ENCODE assay signal across 26 cellular contexts in the genomic region with DNA sequence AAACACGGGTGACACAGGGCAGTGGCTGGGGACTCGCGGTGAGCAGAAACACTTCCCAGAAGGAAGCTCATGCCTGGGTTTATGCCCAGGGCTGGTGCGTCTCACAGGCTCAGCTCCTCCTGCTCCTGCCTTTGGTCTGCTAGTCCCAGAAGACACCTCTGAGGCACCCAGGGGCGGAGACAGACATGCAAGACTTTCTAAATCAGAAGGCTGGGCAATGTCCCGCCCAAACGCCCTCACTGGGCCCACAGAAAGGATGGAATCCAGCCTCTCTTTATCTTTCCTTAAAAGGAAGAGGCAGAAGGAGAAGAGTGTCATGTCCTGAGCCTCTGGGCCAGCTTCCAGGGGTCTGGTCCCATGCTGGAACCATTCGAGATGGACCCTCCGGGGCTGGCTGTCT.
DNase-seq lines count a peak whose midpoint lies in the region; ATAC-seq, FAIRE-seq and TF ChIP-seq lines count a peak whose summit lies in the region.
"Had no signal": no experiment of that assay in that cellular context is flagged by ENCODE, and none has a peak within 500 bp of the region (broad histone marks: within the 10 kb centered on the region; RNA-seq: fewer than 3 reads in every experiment).

No MANE protein-coding gene starts in this region.

- no peak overlapping the region for H4K5ac ChIP-seq in H1 (ENCODE audit: insufficient read length, low read depth, low read length)

- no peak for FAIRE-seq in H1 (lab: Jason Lieb, UNC)
- FAIRE-seq: A549, D721Med, GM12891, GM18507, H54 had no signal

- 0 out of 2 replicates have a peak overlapping the region, but pooled peaks have one; percentile 5 for H2BK15ac ChIP-seq in H1 (ENCODE audit: low read length)
- no peak overlapping the region for H2BK15ac ChIP-seq in mesenchymal stem cell (ENCODE audit: low read depth, poor library complexity, severe bottlenecking)

- 0 out of 2 replicates have a peak, but pooled peaks cover 2% of the 10 kb centered on the region for H3K23me2 ChIP-seq in H1 (ENCODE audit: low read depth, low read length)

- H3K4me3 Mint-ChIP-seq in neural progenitor cell: no peak overlapping the region
- H3K4me3 Mint-ChIP-seq: CD4-positive, CD25-positive, alpha-beta regulatory T cell; CD8-positive, alpha-beta T cell; GM23338 had no signal

- H2AFZ ChIP-seq in H1 (ENCODE audit: low read length): no peak overlapping the region
- no peak overlapping the region for H2AFZ ChIP-seq in neural progenitor cell (replicated peaks)
- H2AFZ ChIP-seq in mesenchymal stem cell (ENCODE audit: low read depth, low read length): no peak overlapping the region
- H2AFZ ChIP-seq: GM23338 had no signal

- H3K9me3 Mint-ChIP-seq in neural progenitor cell: no peaks in the 10 kb centered on the region
- H3K9me3 Mint-ChIP-seq: CD4-positive, CD25-positive, alpha-beta regulatory T cell; CD8-positive, alpha-beta T cell; GM23338 had no signal

- H3K27ac ChIP-seq in BLaER1 treated with 17β-estradiol and CSF1 and Interleukin-3, amounts not matched to agents 10 nM and 100 nM: 0 out of 22 replicates have a peak overlapping the region, but pooled peaks of 1 of the 11 experiments have one; percentile 10
- H3K27ac ChIP-seq in WERI-Rb-1 (0 out of 2 replicates have a peak overlapping the region, but pooled peaks have one; percentile 4), H1 (ENCODE audit: low read depth, low read length) (no peak overlapping the region), neural progenitor cell (no peak overlapping the region), mesenchymal stem cell (ENCODE audit: low read length, poor library complexity, severe bottlenecking) (no peak overlapping the region)
- H3K27ac ChIP-seq: A549, C4-2B had no signal

- H4K20me1 ChIP-seq in BLaER1 treated with 17β-estradiol and CSF1 and Interleukin-3, amounts not matched to agents 10 nM and 100 nM: no peaks in the 10 kb centered on the region
- H4K20me1 ChIP-seq in H1 (replicated peaks in 1 of 2; ENCODE audit: control insufficient read depth in 1 of 2, insufficient read depth in 2 of 2, low read length in 2 of 2) (no peaks in the 10 kb centered on the region), neural progenitor cell (ENCODE audit: low read depth) (no peaks in the 10 kb centered on the region)

- no peak overlapping the region for H3K4ac ChIP-seq in H1 (replicated peaks; ENCODE audit: insufficient read length, low read depth, low read length)
- no peak overlapping the region for H3K4ac ChIP-seq in mesenchymal stem cell (ENCODE audit: low read depth in 1 of 2, low read length in 2 of 2)

- peaks cover 13 to 58% (median 52%) of the 10 kb centered on the region in 10 experiments for H3K4me1 ChIP-seq in BLaER1 treated with 17β-estradiol and CSF1 and Interleukin-3, amounts not matched to agents 10 nM and 100 nM
- H3K4me1 ChIP-seq in H1 (replicated peaks in 1 of 4; ENCODE audit: control insufficient read depth in 3 of 4, insufficient read depth in 4 of 4, low read length in 3 of 4) (peaks cover 0 to 9% (median 4%) of the 10 kb centered on the region in 4 experiments; a peak in 6 of 7 replicates), neural progenitor cell (peaks cover 18% of the 10 kb centered on the region), mesenchymal stem cell (ENCODE audit: control insufficient read depth, insufficient read depth, low read depth, low read length) (no peaks in the 10 kb centered on the region)
- H3K4me1 ChIP-seq: A549 had no signal

- peaks cover 30% of the 10 kb centered on the region for H3K4me1 Mint-ChIP-seq in neural progenitor cell

- no peaks in the 10 kb centered on the region for H3K79me1 ChIP-seq in H1 (ENCODE audit: low read depth, low read length)
- H3K79me1 ChIP-seq in mesenchymal stem cell (replicated peaks; ENCODE audit: low read length, poor library complexity, severe bottlenecking): no peaks in the 10 kb centered on the region

- DNase-seq in WERI-Rb-1 (no peak), H1 (ENCODE audit: low read depth in 1 of 2, low spot score in 2 of 2) (no peak), neural progenitor cell (ENCODE audit: low spot score) (no peak), mesenchymal stem cell (no peak), putamen (ENCODE audit: low spot score) (no peak), NK-92 (lab: John Stamatoyannopoulos, UW; ENCODE audit: unreplicated experiment) (no peak)
- DNase-seq: 8988T; ACHN; AML-193; BE2C; CD4-positive, CD25-positive, alpha-beta regulatory T cell; CD8-positive, alpha-beta T cell; DMS 273 treated with DMSO at 0.1 percent for 48 hours; DMS79; EL; GF-D8; HCEC 1CT had no signal

- WGBS in H1 (ENCODE audit: extremely low coverage in 1 of 2, insufficient coverage in 1 of 2, insufficient read length in 1 of 2, insufficient replicate concordance in 2 of 2, low coverage in 1 of 2, low lambda C conversion rate in 2 of 2, missing lambda C conversion rate in 1 of 2), 2 experiments: 78% methylated on average over 9 of the region's 9 CpGs; no CpG with 5 or more reads in 1 of the 2 experiments
- 81% methylated on average over 9 of the region's 9 CpGs for WGBS in mesenchymal stem cell

- no peak overlapping the region for H3K56ac ChIP-seq in H1 (replicated peaks; ENCODE audit: insufficient read length, low read depth, low read length)

- peak overlapping the region; percentile 9 for H3K27ac Mint-ChIP-seq in neural progenitor cell
- H3K27ac Mint-ChIP-seq: CD8-positive, alpha-beta T cell; GM23338 had no signal

- no peaks in the 10 kb centered on the region for H3K27me3 ChIP-seq in BLaER1 treated with 17β-estradiol and CSF1 and Interleukin-3, amounts not matched to agents 10 nM and 100 nM
- no peaks in the 10 kb centered on the region for H3K27me3 ChIP-seq in WERI-Rb-1 (ENCODE audit: insufficient read depth, low read depth, severe bottlenecking)
- H3K27me3 ChIP-seq in H1 (replicated peaks in 1 of 4; ENCODE audit: control insufficient read depth in 3 of 4, extremely low read depth in 1 of 4, insufficient read depth in 3 of 4, low read length in 3 of 4): no peaks in the 10 kb centered on the region
- H3K27me3 ChIP-seq in neural progenitor cell: peaks cover 4% of the 10 kb centered on the region
- peaks cover 0 to 68% of the 10 kb centered on the region in 2 experiments for H3K27me3 ChIP-seq in mesenchymal stem cell (ENCODE audit: control insufficient read depth in 1 of 2, insufficient read depth in 1 of 2, low read length in 2 of 2)
- H3K27me3 ChIP-seq: BE2C had no signal

- H3K18ac ChIP-seq in H1 (ENCODE audit: extremely low read depth, low read length): no peak overlapping the region; the same call in 1 of the 2 replicates
- H3K18ac ChIP-seq in mesenchymal stem cell (ENCODE audit: low read depth in 1 of 2, low read length in 2 of 2): no peak overlapping the region

- peak overlapping the region in 9 of 11 experiments; percentile 7 to 67 (median 45); a peak in 15 of 22 replicates for H3K4me2 ChIP-seq in BLaER1 treated with 17β-estradiol and CSF1 and Interleukin-3, amounts not matched to agents 10 nM and 100 nM
- H3K4me2 ChIP-seq in H1 (ENCODE audit: insufficient read depth in 1 of 2, low read depth in 2 of 2, low read length in 2 of 2): no peak overlapping the region
- H3K4me2 ChIP-seq in neural progenitor cell: no peak overlapping the region
- H3K4me2 ChIP-seq in mesenchymal stem cell (ENCODE audit: low read length, poor library complexity, severe bottlenecking): no peak overlapping the region
- H3K4me2 ChIP-seq: A549, GM23338 had no signal

- TF ChIP-seq POLR2A in H1 (IDR thresholded peaks at IDR 0.05; ENCODE audit: control extremely low read depth in 1 of 2, low read depth in 2 of 2, low read length in 2 of 2): no peak

- H2BK120ac ChIP-seq in H1 (replicated peaks; ENCODE audit: low read depth, low read length) (no peak overlapping the region), mesenchymal stem cell (ENCODE audit: low read depth, low read length) (no peak overlapping the region)

- ATAC-seq in HG03521 (IDR thresholded peaks at IDR 0.05; ENCODE audit: unreplicated experiment): no peak
- ATAC-seq: A549; CD8-positive, alpha-beta T cell; GM23338 had no signal

- peaks cover 15% of the 10 kb centered on the region for H3K27me3 Mint-ChIP-seq in neural progenitor cell (ENCODE audit: insufficient read depth, low read depth)

- no peaks in the 10 kb centered on the region for H3F3A ChIP-seq in neural progenitor cell (ENCODE audit: low read depth)

- H3K14ac ChIP-seq in H1 (ENCODE audit: insufficient read length) (no peak overlapping the region), mesenchymal stem cell (ENCODE audit: low read length in 2 of 2) (no peak overlapping the region)

- no peaks in the 10 kb centered on the region for H3K36me3 ChIP-seq in BLaER1 treated with 17β-estradiol and CSF1 and Interleukin-3, amounts not matched to agents 10 nM and 100 nM
- H3K36me3 ChIP-seq in WERI-Rb-1 (no peaks in the 10 kb centered on the region), H1 (ENCODE audit: control insufficient read depth in 2 of 4, insufficient read depth in 4 of 4, low read length in 3 of 4) (no peaks in the 10 kb centered on the region), neural progenitor cell (no peaks in the 10 kb centered on the region), mesenchymal stem cell (ENCODE audit: control insufficient read depth in 1 of 2, insufficient read depth in 2 of 2, low read depth in 1 of 2, low read length in 2 of 2) (no peaks in the 10 kb centered on the region)
- H3K36me3 ChIP-seq: BE2C had no signal

- CTCF ChIA-PET in H1 (lab: Charles Lee; ENCODE audit: partially characterized antibody): interaction anchor here (0.6 to 11.3 kb wide), 10 partner anchors 9 to 359 kb away, joined by 3 to 110 read pairs (median 4); no protein-coding TSS in a partner anchor

- H3K9ac ChIP-seq in BLaER1 treated with 17β-estradiol and CSF1 and Interleukin-3, amounts not matched to agents 10 nM and 100 nM: no peak overlapping the region; a peak in 1 of 22 replicates
- H3K9ac ChIP-seq in H1 (replicated peaks in 1 of 4; ENCODE audit: extremely low read depth in 1 of 4, low read depth in 3 of 4, low read length in 3 of 4): no peak overlapping the region
- no peak overlapping the region for H3K9ac ChIP-seq in neural progenitor cell
- no peak overlapping the region for H3K9ac ChIP-seq in mesenchymal stem cell (ENCODE audit: low read length)

- no peak overlapping the region for H2BK20ac ChIP-seq in H1 (ENCODE audit: low read length)

- POLR2A ChIA-PET in H1 (lab: Charles Lee; ENCODE audit: partially characterized antibody): interaction anchor here (1.1 kb wide), 1 partner anchor 199 kb away, joined by 3 read pairs; no protein-coding TSS in a partner anchor

- TF ChIP-seq EP300 in H1 (IDR thresholded peaks at IDR 0.05; ENCODE audit: borderline replicate concordance in 1 of 2, low read depth in 2 of 2, low read length in 2 of 2): no peak

- H2AK5ac ChIP-seq in H1 (ENCODE audit: low read depth, low read length): no peak overlapping the region
- no peak overlapping the region for H2AK5ac ChIP-seq in mesenchymal stem cell (ENCODE audit: low read length, severe bottlenecking)

- no peaks in the 10 kb centered on the region for H3K36me3 Mint-ChIP-seq in neural progenitor cell
- H3K36me3 Mint-ChIP-seq: CD4-positive, CD25-positive, alpha-beta regulatory T cell; CD8-positive, alpha-beta T cell had no signal

- H3K9me3 ChIP-seq in BLaER1 treated with 17β-estradiol and CSF1 and Interleukin-3, amounts not matched to agents 10 nM and 100 nM (replicated peaks in 1 of 11): no peaks in the 10 kb centered on the region
- H3K9me3 ChIP-seq in WERI-Rb-1 (ENCODE audit: severe bottlenecking) (no peaks in the 10 kb centered on the region), H1 (ENCODE audit: insufficient read depth in 2 of 2, low read depth in 1 of 2, low read length in 1 of 2) (no peaks in the 10 kb centered on the region), neural progenitor cell (ENCODE audit: low read depth) (no peaks in the 10 kb centered on the region), mesenchymal stem cell (ENCODE audit: control insufficient read depth, low read length) (no peaks in the 10 kb centered on the region)
- H3K9me3 ChIP-seq: A549, BE2C had no signal

- no peak for TF ChIP-seq RAD21 in H1 (IDR thresholded peaks at IDR 0.05 in 1 of 2, conservative IDR thresholded peaks at IDR 0.05 in 1 of 2; ENCODE audit: low read depth in 2 of 2, low read length in 2 of 2)

- H3K4me3 ChIP-seq in BLaER1 treated with 17β-estradiol and CSF1 and Interleukin-3, amounts not matched to agents 10 nM and 100 nM: no peak overlapping the region
- H3K4me3 ChIP-seq in WERI-Rb-1 (ENCODE audit: low read depth, low read length) (no peak overlapping the region), H1 (ENCODE audit: extremely low read depth in 1 of 4, insufficient read depth in 2 of 4, low read depth in 3 of 4, low read length in 4 of 4) (no peak overlapping the region), neural progenitor cell (no peak overlapping the region), mesenchymal stem cell (ENCODE audit: insufficient read depth in 1 of 2, low read depth in 1 of 2, low read length in 2 of 2) (no peak overlapping the region)
- H3K4me3 ChIP-seq: A549, GM23338 had no signal

- H2BK5ac ChIP-seq in H1 (ENCODE audit: low read depth, low read length): no peak overlapping the region
- no peak overlapping the region for H2BK5ac ChIP-seq in mesenchymal stem cell (ENCODE audit: low read depth, low read length, poor library complexity, severe bottlenecking)

- TF ChIP-seq CTCF in WERI-Rb-1 (IDR thresholded peaks at IDR 0.05; ENCODE audit: low read depth, low read length) (no peak), H1 (IDR thresholded peaks at IDR 0.05; ENCODE audit: control extremely low read depth in 1 of 3, insufficient read depth in 1 of 3, low read depth in 1 of 3, low read length in 3 of 3) (no peak), neural progenitor cell (IDR thresholded peaks at IDR 0.05) (no peak)

- H3K79me2 ChIP-seq in H1 (ENCODE audit: control insufficient read depth in 1 of 2, insufficient read depth in 2 of 2, low read length in 2 of 2) (no peaks in the 10 kb centered on the region), neural progenitor cell (ENCODE audit: low read depth) (no peaks in the 10 kb centered on the region)

- H3K23ac ChIP-seq in H1 (ENCODE audit: insufficient read length) (no peak overlapping the region), mesenchymal stem cell (ENCODE audit: low read length in 2 of 2) (no peak overlapping the region)

- H4K91ac ChIP-seq in H1 (replicated peaks; ENCODE audit: insufficient read length, low read length): no peak overlapping the region
- no peak overlapping the region for H4K91ac ChIP-seq in mesenchymal stem cell (ENCODE audit: low read length)

- H2BK12ac ChIP-seq in H1 (ENCODE audit: low read depth, low read length) (no peak overlapping the region), mesenchymal stem cell (ENCODE audit: low read length in 2 of 2) (no peak overlapping the region)

- H4K8ac ChIP-seq in H1 (ENCODE audit: extremely low read depth, insufficient read depth, low read length) (no peak overlapping the region; the same call in 1 of the 2 replicates), mesenchymal stem cell (ENCODE audit: low read length) (no peak overlapping the region)

Comparison
In these comparisons a context has a peak if more than half of its experiments do, and no peak if none do; other contexts are left out.
1. H3K4me2 ChIP-seq: peak in BLaER1 treated with 17β-estradiol and CSF1 and Interleukin-3, amounts not matched to agents 10 nM and 100 nM (9 of 11); none in H1 (0 of 2), neural progenitor cell (single experiment) and mesenchymal stem cell (single experiment).